ENCODE assay signal across 28 cellular contexts in genomic region chr16:86270696-86271095, GRCh38.
"Had no signal": no experiment of that assay in that cellular context is flagged by ENCODE, and none has a peak within 500 bp of the region (broad histone marks: within the 10 kb centered on the region; RNA-seq: fewer than 3 reads in every experiment).

No MANE protein-coding gene starts in this region.

- H3K27me3 ChIP-seq: esophagus squamous epithelium, left lung, testis, transverse colon had no signal

- H3K9me3 ChIP-seq: breast epithelium, esophagus squamous epithelium, left lung, lower lobe of right lung, testis, transverse colon had no signal

- DNase-seq: activated CD4-positive, alpha-beta T cell treated with anti-CD3 and anti-CD28 coated beads, Interleukin-2, amount 50 U/mL, for 1 hour; activated CD8-positive, alpha-beta memory T cell treated with anti-CD3 and anti-CD28 coated beads, Interleukin-2, amount 10 ng/mL, durations not matched to agents 7 days and 5 days; activated CD8-positive, alpha-beta T cell treated with anti-CD3 and anti-CD28 coated beads for 36 hours; activated naive CD4-positive, alpha-beta T cell; activated T-cell treated with anti-CD3 and anti-CD28 coated beads for 4 hours; activated T-cell treated with anti-CD3 and anti-CD28 coated beads, Interleukin-2, amount 50 U/mL, for 72 hours; central memory CD4-positive, alpha-beta T cell; effector CD4-positive, alpha-beta T cell; esophagus squamous epithelium; foreskin melanocyte; heart right ventricle; left lung; lower lobe of right lung; mucosa of descending colon; naive B cell; nephron progenitor cell; nucleus accumbens; right cardiac atrium; spleen; stimulated activated CD4-positive, alpha-beta T cell treated with anti-CD3 and anti-CD28 coated beads, Interleukin-2, amount 100 ng/mL, for 48 hours; stimulated activated naive CD8-positive, alpha-beta T cell treated with anti-CD3 and anti-CD28 coated beads, Interleukin-15, Interleukin-2, amounts not matched to agents 100 U/mL and 50 U/mL, for 24 hours; T-helper 17 cell; T1000; testis; transverse colon had no signal

- H3K4me3 ChIP-seq: breast epithelium, esophagus squamous epithelium, heart right ventricle, left lung, lower lobe of right lung, mucosa of descending colon, spleen, testis, transverse colon had no signal

- H3K27ac ChIP-seq: breast epithelium, epithelial cell of prostate, esophagus squamous epithelium, heart right ventricle, left lung, lower lobe of right lung, spleen, testis had no signal

- ATAC-seq: activated CD8-positive, alpha-beta memory T cell treated with anti-CD3 and anti-CD28 coated beads, Interleukin-2, amount 10 ng/mL, durations not matched to agents 7 days and 5 days; activated CD8-positive, alpha-beta T cell treated with anti-CD3 and anti-CD28 coated beads for 36 hours; activated naive CD4-positive, alpha-beta T cell treated with anti-CD3 and anti-CD28 coated beads, Interleukin-2, amount 50 U/mL, for 72 hours; activated T-cell treated with anti-CD3 and anti-CD28 coated beads, Interleukin-2, amount 50 U/mL, for 72 hours; heart right ventricle; left lung; lower lobe of right lung; mucosa of descending colon; right cardiac atrium; stimulated activated naive CD8-positive, alpha-beta T cell treated with anti-CD3 and anti-CD28 coated beads, Interleukin-15, Interleukin-2, amounts not matched to agents 100 U/mL and 50 U/mL, for 24 hours; T-helper 17 cell had no signal

- H3K4me1 ChIP-seq: breast epithelium, esophagus squamous epithelium, heart right ventricle, lower lobe of right lung, spleen, testis had no signal

- H3K36me3 ChIP-seq: breast epithelium, esophagus squamous epithelium, heart right ventricle, left lung, lower lobe of right lung, spleen, transverse colon had no signal
